In genomic region chr12:114682101-114682919, GRCh38 we compare ENCODE assay signal across 9 cellular contexts. TPM values are rescaled to one million over a fixed set of nuclear protein-coding genes. Genes with fewer than 3 reads are reported as not detected.
DNase-seq lines count a peak whose midpoint lies in the region; ATAC-seq and TF ChIP-seq lines count a peak whose summit lies in the region.
"Had no signal": no experiment of that assay in that cellular context is flagged by ENCODE, and none has a peak within 500 bp of the region (broad histone marks: within the 10 kb centered on the region; RNA-seq: fewer than 3 reads in every experiment).

No MANE protein-coding gene starts in this region.

- TF ChIP-seq CTCF in foreskin keratinocyte (conservative IDR thresholded peaks at IDR 0.05) (no peak), retinal pigment epithelial cell (conservative IDR thresholded peaks at IDR 0.05; ENCODE audit: low read depth, low read length) (no peak)

- H3K27ac ChIP-seq in SJSA1 (peak overlapping the region; percentile 69), foreskin keratinocyte (peak overlapping the region; percentile 86)

- no peak for ATAC-seq in foreskin keratinocyte
- ATAC-seq in GM18867 (IDR thresholded peaks at IDR 0.05; ENCODE audit: unreplicated experiment) = no peak
- no peak for ATAC-seq in HG02759 (IDR thresholded peaks at IDR 0.05; ENCODE audit: unreplicated experiment)

- H3K4me1 ChIP-seq in SJSA1 (replicated peaks) (peaks cover 34% of the 10 kb centered on the region), foreskin keratinocyte (peaks cover 16% of the 10 kb centered on the region)

- H3K9me3 ChIP-seq in SJSA1 (replicated peaks) = no peaks in the 10 kb centered on the region

- peaks cover 56% of the 10 kb centered on the region for H3K36me3 ChIP-seq in SJSA1

- H3K27me3 ChIP-seq in SJSA1 (replicated peaks) = no peaks in the 10 kb centered on the region
- no peaks in the 10 kb centered on the region for H3K27me3 ChIP-seq in foreskin keratinocyte

- DNase-seq in ELF-1 (ENCODE audit: low read depth, low spot score) = peak; percentile 58
- DNase-seq in SJSA1 (ENCODE audit: low read depth in 1 of 2, low spot score in 2 of 2) = peak in 1 of 2 experiments; percentile 38
- no peak for DNase-seq in foreskin keratinocyte
- no peak for DNase-seq in retinal pigment epithelial cell (ENCODE audit: low read depth)
- no peak for DNase-seq in NCI-H187 (lab: John Stamatoyannopoulos, UW)
- DNase-seq in NCI-H524 (lab: John Stamatoyannopoulos, UW) = no peak
- DNase-seq: activated CD4-positive, alpha-beta T cell treated with anti-CD3 and anti-CD28 coated beads for 48 hours had no signal

- peak overlapping the region; percentile 71 for H3K4me3 ChIP-seq in SJSA1
- H3K4me3 ChIP-seq in retinal pigment epithelial cell (ENCODE audit: low read length) = peak overlapping the region; percentile 10

RNA-seq across cellular contexts. Expression of gene TBX3, which starts 1.7 kb away (rescaled TPM):
- 28.8 and 37.4 TPM in 2 replicates for total RNA-seq in SJSA1 (2014; rRNA removed; shearing (Covaris generic))
- 25.1 and 33.5 TPM in 2 replicates for total RNA-seq in foreskin keratinocyte
- polyA plus RNA-seq in foreskin keratinocyte = 10.3 and 11.9 TPM in 2 replicates
